Comparison of ENCODE assay signal across 27 cellular contexts in genomic region chr3:177883957-177884356, GRCh38.
DNase-seq lines count a peak whose midpoint lies in the region; ATAC-seq, FAIRE-seq and TF ChIP-seq lines count a peak whose summit lies in the region.
"Had no signal": no experiment of that assay in that cellular context is flagged by ENCODE, and none has a peak within 500 bp of the region (broad histone marks: within the 10 kb centered on the region; RNA-seq: fewer than 3 reads in every experiment).

No MANE protein-coding gene starts in this region.

- POLR2A ChIA-PET in GM10248 (lab: Yijun Ruan, JAX) = no interaction called here
- POLR2A ChIA-PET in H1 (lab: Charles Lee; ENCODE audit: partially characterized antibody) = no interaction called here

- no peak overlapping the region for H2BK12ac ChIP-seq in H1 (ENCODE audit: low read depth, low read length)

- no peak overlapping the region for H3K9ac ChIP-seq in H1 (replicated peaks in 1 of 4; ENCODE audit: extremely low read depth in 1 of 4, low read depth in 3 of 4, low read length in 3 of 4)
- H3K9ac ChIP-seq: KMS-11, parathyroid adenoma had no signal

- no peaks in the 10 kb centered on the region for H3K9me3 Mint-ChIP-seq in stimulated activated effector memory CD8-positive, alpha-beta T cell treated with anti-CD3 and anti-CD28 coated beads, Interleukin-12 subunit alpha, Interleukin-12 subunit beta, amount 100 ng/mL, for 72 hours
- H3K9me3 Mint-ChIP-seq: CD4-positive, CD25-positive, alpha-beta regulatory T cell had no signal

- H2BK20ac ChIP-seq in H1 (ENCODE audit: low read length) = no peak overlapping the region

- H3K18ac ChIP-seq in H1 (ENCODE audit: extremely low read depth, low read length) = no peak overlapping the region

- no peak overlapping the region for H2BK15ac ChIP-seq in H1 (ENCODE audit: low read length)

- no peak overlapping the region for H2AK5ac ChIP-seq in H1 (ENCODE audit: low read depth, low read length)

- no peaks in the 10 kb centered on the region for H3K79me2 ChIP-seq in H1 (ENCODE audit: control insufficient read depth in 1 of 2, insufficient read depth in 2 of 2, low read length in 2 of 2)
- H3K79me2 ChIP-seq: parathyroid adenoma had no signal

- TF ChIP-seq POLR2A in H1 (IDR thresholded peaks at IDR 0.05; ENCODE audit: control extremely low read depth in 1 of 2, low read depth in 2 of 2, low read length in 2 of 2) = no peak

- no peak for TF ChIP-seq RAD21 in H1 (IDR thresholded peaks at IDR 0.05 in 1 of 2, conservative IDR thresholded peaks at IDR 0.05 in 1 of 2; ENCODE audit: low read depth in 2 of 2, low read length in 2 of 2)

- no peak for FAIRE-seq in H1 (lab: Jason Lieb, UNC)
- FAIRE-seq: bronchial epithelial cell, endothelial cell of umbilical vein, G401.6 had no signal

- H3K4me1 Mint-ChIP-seq in stimulated activated effector memory CD8-positive, alpha-beta T cell treated with anti-CD3 and anti-CD28 coated beads, Interleukin-12 subunit alpha, Interleukin-12 subunit beta, amount 100 ng/mL, for 72 hours = peaks cover 5% of the 10 kb centered on the region

- H3K4me3 ChIP-seq in H1 (ENCODE audit: extremely low read depth in 1 of 4, insufficient read depth in 2 of 4, low read depth in 3 of 4, low read length in 4 of 4) = no peak overlapping the region
- H3K4me3 ChIP-seq: heart left ventricle, right lobe of liver, SK-N-MC, testis had no signal

- TF ChIP-seq CTCF in GM10248 (IDR thresholded peaks at IDR 0.05; ENCODE audit: control extremely low read depth, extremely low read depth, low read depth, missing control alignments) (no peak), H1 (IDR thresholded peaks at IDR 0.05; ENCODE audit: control extremely low read depth in 1 of 3, insufficient read depth in 1 of 3, low read depth in 1 of 3, low read length in 3 of 3) (no peak)

- TF ChIP-seq EP300 in H1 (IDR thresholded peaks at IDR 0.05; ENCODE audit: borderline replicate concordance in 1 of 2, low read depth in 2 of 2, low read length in 2 of 2) = no peak

- H3K4ac ChIP-seq in H1 (replicated peaks; ENCODE audit: insufficient read length, low read depth, low read length) = no peak overlapping the region

- no peak overlapping the region for H2BK120ac ChIP-seq in H1 (replicated peaks; ENCODE audit: low read depth, low read length)

- no peaks in the 10 kb centered on the region for H3K27me3 ChIP-seq in H1 (replicated peaks in 1 of 4; ENCODE audit: control insufficient read depth in 3 of 4, extremely low read depth in 1 of 4, insufficient read depth in 3 of 4, low read length in 3 of 4)
- H3K27me3 ChIP-seq: heart left ventricle, right lobe of liver, testis had no signal

- H2AFZ ChIP-seq in H1 (ENCODE audit: low read length) = peak overlapping the region; percentile 66; the same call in 1 of the 2 replicates

- H2BK5ac ChIP-seq in H1 (ENCODE audit: low read depth, low read length) = no peak overlapping the region

- no peaks in the 10 kb centered on the region for H3K23me2 ChIP-seq in H1 (ENCODE audit: low read depth, low read length)

- H3K4me2 ChIP-seq in H1 (ENCODE audit: insufficient read depth in 1 of 2, low read depth in 2 of 2, low read length in 2 of 2) = no peak overlapping the region
- H3K4me2 ChIP-seq: KMS-11 had no signal

- no peak overlapping the region for H4K5ac ChIP-seq in H1 (ENCODE audit: insufficient read length, low read depth, low read length)

- ATAC-seq in GM21526 (IDR thresholded peaks at IDR 0.05; ENCODE audit: low FRiP score, unreplicated experiment) (peak; percentile 61), GM19455 (IDR thresholded peaks at IDR 0.05; ENCODE audit: unreplicated experiment) (no peak)
- ATAC-seq in stimulated activated effector memory CD8-positive, alpha-beta T cell treated with anti-CD3 and anti-CD28 coated beads, Interleukin-12 subunit alpha, Interleukin-12 subunit beta, amount 100 ng/mL, for 72 hours = no peak
- ATAC-seq: heart left ventricle, right lobe of liver had no signal

- no peaks in the 10 kb centered on the region for H3K79me1 ChIP-seq in H1 (ENCODE audit: low read depth, low read length)

- no peak overlapping the region for H3K4me3 Mint-ChIP-seq in stimulated activated effector memory CD8-positive, alpha-beta T cell treated with anti-CD3 and anti-CD28 coated beads, Interleukin-12 subunit alpha, Interleukin-12 subunit beta, amount 100 ng/mL, for 72 hours
- H3K4me3 Mint-ChIP-seq: nephron progenitor cell had no signal

- CTCF ChIA-PET in GM10248 (lab: Yijun Ruan, JAX) (interaction anchor here (1.5 to 1.6 kb wide), 2 partner anchors 12 kb away, joined by 4 read pairs; no protein-coding TSS in a partner anchor), H1 (lab: Charles Lee; ENCODE audit: partially characterized antibody) (no interaction called here)

- H4K91ac ChIP-seq in H1 (replicated peaks; ENCODE audit: insufficient read length, low read length) = no peak overlapping the region

- H3K23ac ChIP-seq in H1 (ENCODE audit: insufficient read length) = no peak overlapping the region

- H3K9me3 ChIP-seq in H1 (ENCODE audit: insufficient read depth in 2 of 2, low read depth in 1 of 2, low read length in 1 of 2) = no peaks in the 10 kb centered on the region
- H3K9me3 ChIP-seq: heart left ventricle, right lobe of liver, testis had no signal

- no peaks in the 10 kb centered on the region for H3K36me3 Mint-ChIP-seq in stimulated activated effector memory CD8-positive, alpha-beta T cell treated with anti-CD3 and anti-CD28 coated beads, Interleukin-12 subunit alpha, Interleukin-12 subunit beta, amount 100 ng/mL, for 72 hours
- H3K36me3 Mint-ChIP-seq: CD4-positive, CD25-positive, alpha-beta regulatory T cell had no signal

- H3K56ac ChIP-seq in H1 (replicated peaks; ENCODE audit: insufficient read length, low read depth, low read length) = no peak overlapping the region

- DNase-seq in GM10248 (ENCODE audit: extremely low spot score) (peak; percentile 17), MV-4-11 (lab: John Stamatoyannopoulos, UW) (peak; percentile 5), H1 (ENCODE audit: low read depth in 1 of 2, low spot score in 2 of 2) (no peak), DMS 273 treated with DMSO at 0.1 percent for 48 hours (lab: John Stamatoyannopoulos, UW) (no peak)
- DNase-seq in stimulated activated effector memory CD8-positive, alpha-beta T cell treated with anti-CD3 and anti-CD28 coated beads, Interleukin-12 subunit alpha, Interleukin-12 subunit beta, amount 100 ng/mL, for 72 hours (ENCODE audit: low spot score in 2 of 2) = no peak
- no peak for DNase-seq in central memory CD4-positive, alpha-beta T cell
- DNase-seq: activated CD4-positive, alpha-beta T cell treated with anti-CD3 and anti-CD28 coated beads for 4 hours; activated effector memory CD4-positive, alpha-beta T cell treated with anti-CD3 and anti-CD28 coated beads, Interleukin-2, amount 50 U/mL, for 16 hours; heart left ventricle; midbrain; NCI-H1092 treated with DMSO at 0.1 percent for 48 hours; NCI-H2081 treated with DMSO at 0.1 percent for 48 hours; NCI-H510A; nephron progenitor cell; NK-92 treated with Interleukin-12 subunit alpha and Interleukin-12 subunit beta, amount 100 ng/mL, for 24 hours; right lobe of liver; stimulated activated CD4-positive, alpha-beta T cell treated with anti-CD3 and anti-CD28 coated beads, Interleukin-15, amount 100 ng/mL, for 24 hours; testis had no signal

- WGBS in H1 (ENCODE audit: extremely low coverage in 1 of 2, insufficient coverage in 1 of 2, insufficient read length in 1 of 2, insufficient replicate concordance in 2 of 2, low coverage in 1 of 2, low lambda C conversion rate in 2 of 2, missing lambda C conversion rate in 1 of 2), 2 experiments = 88% methylated on average over 1 of the region's 1 CpG; no CpG with 5 or more reads in 1 of the 2 experiments

- H3K14ac ChIP-seq in H1 (ENCODE audit: insufficient read length) = no peak overlapping the region

- H3K27ac ChIP-seq in H1 (ENCODE audit: low read depth, low read length) = no peak overlapping the region
- H3K27ac ChIP-seq: heart left ventricle, KMS-11, parathyroid adenoma, right lobe of liver, SK-N-MC, testis had no signal

- no peaks in the 10 kb centered on the region for H3K36me3 ChIP-seq in H1 (ENCODE audit: control insufficient read depth in 2 of 4, insufficient read depth in 4 of 4, low read length in 3 of 4)
- H3K36me3 ChIP-seq: heart left ventricle, right lobe of liver had no signal

- no peak overlapping the region for H4K8ac ChIP-seq in H1 (ENCODE audit: extremely low read depth, insufficient read depth, low read length)

- H3K27ac Mint-ChIP-seq in stimulated activated effector memory CD8-positive, alpha-beta T cell treated with anti-CD3 and anti-CD28 coated beads, Interleukin-12 subunit alpha, Interleukin-12 subunit beta, amount 100 ng/mL, for 72 hours = no peak overlapping the region
- H3K27ac Mint-ChIP-seq: nephron progenitor cell had no signal

- no peaks in the 10 kb centered on the region for H3K4me1 ChIP-seq in H1 (replicated peaks in 1 of 4; ENCODE audit: control insufficient read depth in 3 of 4, insufficient read depth in 4 of 4, low read length in 3 of 4)
- H3K4me1 ChIP-seq: right lobe of liver, testis had no signal

- H4K20me1 ChIP-seq in H1 (replicated peaks in 1 of 2; ENCODE audit: control insufficient read depth in 1 of 2, insufficient read depth in 2 of 2, low read length in 2 of 2) = no peaks in the 10 kb centered on the region

Comparison
In these comparisons a context has a peak if more than half of its experiments do, and no peak if none do; other contexts are left out.
1. DNase-seq: peak in GM10248 (single experiment) and MV-4-11 (single experiment); none in H1 (0 of 2), stimulated activated effector memory CD8-positive, alpha-beta T cell treated with anti-CD3 and anti-CD28 coated beads, Interleukin-12 subunit alpha, Interleukin-12 subunit beta, amount 100 ng/mL, for 72 hours (0 of 2), central memory CD4-positive, alpha-beta T cell (single experiment) and DMS 273 treated with DMSO at 0.1 percent for 48 hours (single experiment).